ENCODE assay signal across 21 cellular contexts in genomic region chr5:98016771-98017170, GRCh38.
"Had no signal": no experiment of that assay in that cellular context is flagged by ENCODE, and none has a peak within 500 bp of the region (broad histone marks: within the 10 kb centered on the region; RNA-seq: fewer than 3 reads in every experiment).

No MANE protein-coding gene starts in this region.

- H3K9me3 ChIP-seq: adrenal gland, body of pancreas, neutrophil, tibial nerve, uterus had no signal

- H3K4me1 ChIP-seq: adrenal gland, body of pancreas, left lung, tibial nerve, uterus had no signal

- H3K4me3 ChIP-seq: adrenal gland, body of pancreas, left lung, tibial nerve, uterus had no signal

- ATAC-seq: activated CD4-positive, alpha-beta T cell treated with anti-CD3 and anti-CD28 coated beads for 36 hours; body of pancreas; left lung; naive thymus-derived CD4-positive, alpha-beta T cell; stimulated activated naive B cell treated with anti-CD40 and anti-IgM and Interleukin-4, amounts not matched to agents 10 μg/mL and 1 μg/mL and 100 μg/mL, for 72 hours; T-helper 17 cell had no signal

- H3K27me3 ChIP-seq: adrenal gland, body of pancreas, left lung, neutrophil, tibial nerve, uterus had no signal

- DNase-seq: activated CD4-positive, alpha-beta memory T cell treated with anti-CD3 and anti-CD28 coated beads, Interleukin-2, amount 10 ng/mL, durations not matched to agents 7 days and 5 days; activated CD4-positive, alpha-beta T cell treated with anti-CD3 and anti-CD28 coated beads for 36 hours; activated CD8-positive, alpha-beta memory T cell treated with anti-CD3 and anti-CD28 coated beads, Interleukin-2, amount 50 U/mL, for 4 hours; activated effector memory CD4-positive, alpha-beta T cell treated with anti-CD3 and anti-CD28 coated beads, Interleukin-2, amount 50 U/mL, for 16 hours; activated T-cell treated with anti-CD3 and anti-CD28 coated beads, Interleukin-2, amount 50 U/mL, for 48 hours; adrenal gland; body of pancreas; effector memory CD4-positive, alpha-beta T cell; islet precursor cell; left lung; mammary epithelial cell; naive thymus-derived CD4-positive, alpha-beta T cell; posterior cingulate gyrus; retina; stimulated activated CD4-positive, alpha-beta T cell treated with anti-CD3 and anti-CD28 coated beads, Interleukin-4, amount 100 ng/mL, for 1 hour; stimulated activated naive B cell treated with anti-CD40 and anti-IgM and Interleukin-4, amounts not matched to agents 10 μg/mL and 1 μg/mL and 100 μg/mL, for 72 hours; T-helper 17 cell; uterus; WERI-Rb-1 had no signal

- H3K36me3 ChIP-seq: adrenal gland, left lung, neutrophil, tibial nerve, uterus, WERI-Rb-1 had no signal

- H3K27ac ChIP-seq: adrenal gland, body of pancreas, left lung, neutrophil, tibial nerve, uterus, WERI-Rb-1 had no signal
